Comparison of ENCODE assay signal across 13 cellular contexts in the genomic region with DNA sequence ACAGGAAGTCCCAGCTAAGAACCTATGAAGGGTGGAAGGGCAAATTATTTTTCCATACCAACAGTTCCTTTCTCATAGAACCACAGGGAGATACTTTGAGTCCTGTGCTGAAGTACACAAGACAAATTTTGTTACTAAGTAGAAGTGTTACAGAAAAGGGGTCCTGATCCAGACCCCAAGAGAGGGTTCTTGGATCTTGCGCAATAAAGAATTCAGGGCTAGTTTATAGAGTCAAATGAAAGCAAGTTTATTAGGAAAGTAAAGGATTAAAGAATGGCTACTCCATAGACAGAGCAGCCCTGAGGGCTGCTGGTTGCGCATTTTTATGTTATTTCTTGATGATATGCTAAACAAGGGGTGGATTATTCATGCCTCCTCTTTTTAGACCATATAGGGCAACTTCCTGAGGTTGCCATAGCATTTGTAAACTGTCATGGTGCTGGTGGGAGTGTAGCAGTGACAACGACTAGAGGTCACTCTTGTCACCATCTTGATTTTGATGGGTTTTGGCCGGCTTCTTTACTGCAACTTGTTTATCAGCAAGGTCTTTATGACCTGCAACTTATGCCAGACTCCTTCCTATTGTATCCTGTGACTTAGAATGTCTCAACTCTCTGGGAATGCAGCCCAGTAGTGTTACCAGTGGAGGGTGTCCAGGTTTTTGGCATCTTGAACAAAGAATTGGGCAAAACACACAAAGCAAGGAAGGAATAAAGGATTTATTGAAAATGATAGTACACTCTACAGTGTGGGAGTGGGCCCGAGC.
DNase-seq lines count a peak whose midpoint lies in the region; ATAC-seq, FAIRE-seq and TF ChIP-seq lines count a peak whose summit lies in the region.
"Had no signal": no experiment of that assay in that cellular context is flagged by ENCODE, and none has a peak within 500 bp of the region (broad histone marks: within the 10 kb centered on the region; RNA-seq: fewer than 3 reads in every experiment).

No MANE protein-coding gene starts in this region.

- no peak overlapping the region for H2AFZ ChIP-seq in IMR-90 (replicated peaks; ENCODE audit: low read length, poor library complexity)
- H2AFZ ChIP-seq: GM23338 had no signal

- H3K56ac ChIP-seq in IMR-90 (ENCODE audit: extremely low read depth, insufficient read depth, low read length): no peak overlapping the region
- H3K56ac ChIP-seq in mesendoderm (ENCODE audit: low read length): no peak overlapping the region

- H3K23ac ChIP-seq in IMR-90 (ENCODE audit: low read depth, low read length) (no peak overlapping the region), mesendoderm (ENCODE audit: low read length) (no peak overlapping the region)

- FAIRE-seq in A549 (lab: Jason Lieb, UNC): no peak
- FAIRE-seq: GM12878 had no signal

- BruUV-seq in IMR-90 (replicated peaks; lab: Mats Ljungman, UMichigan): no TSS peak

- TF ChIP-seq CTCF in A549 (IDR thresholded peaks at IDR 0.05) (no peak), IMR-90 (conservative IDR thresholded peaks at IDR 0.05; ENCODE audit: low read depth, low read length) (no peak), adrenal gland (IDR thresholded peaks at IDR 0.05) (no peak), right atrium auricular region (IDR thresholded peaks at IDR 0.05) (no peak)

- no peak overlapping the region for H3K18ac ChIP-seq in IMR-90 (ENCODE audit: low read depth, low read length)
- H3K18ac ChIP-seq in mesendoderm (ENCODE audit: low read length): peak overlapping the region; percentile 18

- H3K4me1 ChIP-seq in A549 (no peaks in the 10 kb centered on the region), IMR-90 (ENCODE audit: control insufficient read depth, insufficient read depth, low read length) (no peaks in the 10 kb centered on the region), adrenal gland (replicated peaks in 1 of 2) (no peaks in the 10 kb centered on the region), mesendoderm (ENCODE audit: control insufficient read depth, low read depth, low read length) (no peaks in the 10 kb centered on the region), right atrium auricular region (peaks cover 0 to 5% of the 10 kb centered on the region in 2 donors)

- H2BK15ac ChIP-seq in IMR-90 (ENCODE audit: low read depth, low read length) (no peak overlapping the region), mesendoderm (replicated peaks; ENCODE audit: low read depth) (no peak overlapping the region)

- H2AK9ac ChIP-seq in IMR-90 (replicated peaks; ENCODE audit: low read depth, low read length, poor library complexity): no peak overlapping the region

- H4K8ac ChIP-seq in IMR-90 (ENCODE audit: low read depth in 2 of 2, low read length in 2 of 2) (no peak overlapping the region), mesendoderm (ENCODE audit: low read depth, low read length) (no peak overlapping the region)

- H3K9me1 ChIP-seq in IMR-90 (ENCODE audit: insufficient read depth, low read length): no peaks in the 10 kb centered on the region

- intact Hi-C loops in IMR-90 (cut with micrococcal nuclease): no loop called here
- intact Hi-C loops in adrenal gland (cut with DNase I): no loop called here

- H3K4me2 ChIP-seq in A549: no peak overlapping the region
- H3K4me2 ChIP-seq in IMR-90 (ENCODE audit: low read depth, low read length): no peak overlapping the region
- no peak overlapping the region for H3K4me2 ChIP-seq in mesendoderm (ENCODE audit: low read length)
- H3K4me2 ChIP-seq: GM23338 had no signal

- no peak for TF ChIP-seq POLR2A in A549 (IDR thresholded peaks at IDR 0.05; ENCODE audit: low read length)
- no peak for TF ChIP-seq POLR2A in IMR-90 (IDR thresholded peaks at IDR 0.05; ENCODE audit: low read depth, low read length)
- TF ChIP-seq POLR2A in adrenal gland (IDR thresholded peaks at IDR 0.05): no peak

- H3K27ac ChIP-seq in A549 (no peak overlapping the region), IMR-90 (ENCODE audit: insufficient read depth, low read length) (no peak overlapping the region), adrenal gland (no peak overlapping the region), mesendoderm (ENCODE audit: low read depth, low read length) (no peak overlapping the region), right atrium auricular region (no peak overlapping the region)

- 24% methylated on average over 5 of the region's 5 CpGs for WGBS in A549 (ENCODE audit: missing lambda C conversion rate)
- WGBS in IMR-90 (ENCODE audit: extremely low coverage in 2 of 2, insufficient read length in 1 of 2), 2 experiments: 100% methylated on average over 1 of the region's 5 CpGs; no CpG with 5 or more reads in 1 of the 2 experiments
- 62 to 63% (median 63%) methylated on average over 5 of the region's 5 CpGs for whole genome bisulfite sequencing in adrenal gland, 4 donors
- no CpG with 5 or more reads among the region's 5 CpGs for WGBS in mesendoderm (ENCODE audit: extremely low coverage, insufficient coverage, low lambda C conversion rate)

- no peak overlapping the region for H3K4me3 ChIP-seq in A549
- no peak overlapping the region for H3K4me3 ChIP-seq in IMR-90 (ENCODE audit: insufficient read depth, low read depth, low read length)
- H3K4me3 ChIP-seq in adrenal gland: no peak overlapping the region
- no peak overlapping the region for H3K4me3 ChIP-seq in mesendoderm (ENCODE audit: low read length)
- H3K4me3 ChIP-seq in right atrium auricular region: no peak overlapping the region
- H3K4me3 ChIP-seq: GM12878, GM23338 had no signal

- ATAC-seq in A549: no peak
- no peak for ATAC-seq in IMR-90 (ENCODE audit: low read depth)
- ATAC-seq: GM12878, GM23338 had no signal

- H2BK120ac ChIP-seq in IMR-90 (ENCODE audit: low read depth, low read length) (no peak overlapping the region), mesendoderm (ENCODE audit: low read depth, low read length) (no peak overlapping the region)

- H2AK5ac ChIP-seq in IMR-90 (ENCODE audit: low read depth, low read length) (no peak overlapping the region), mesendoderm (ENCODE audit: low read length) (no peak overlapping the region)

- CTCF ChIA-PET in A549 (lab: Yijun Ruan, JAX) (interaction anchor here (1.0 to 2.0 kb wide), 2 partner anchors 23 to 272 kb away, joined by 3 to 5 read pairs; no protein-coding TSS in a partner anchor), IMR-90 (lab: Yijun Ruan, JAX) (no interaction called here)

- H3K27me3 ChIP-seq in IMR-90 (ENCODE audit: control insufficient read depth, insufficient read depth, low read length): no peaks in the 10 kb centered on the region
- no peaks in the 10 kb centered on the region for H3K27me3 ChIP-seq in adrenal gland
- H3K27me3 ChIP-seq in mesendoderm (ENCODE audit: insufficient read depth, low read length, poor library complexity): no peaks in the 10 kb centered on the region
- H3K27me3 ChIP-seq in right atrium auricular region: no peaks in the 10 kb centered on the region

- H2BK5ac ChIP-seq in IMR-90 (ENCODE audit: low read depth, low read length, poor library complexity, severe bottlenecking) (no peak overlapping the region), mesendoderm (ENCODE audit: low read length) (no peak overlapping the region)

- DNase-seq in A549 (ENCODE audit: low read depth in 1 of 2, low spot score in 1 of 2): no peak
- DNase-seq in IMR-90: no peak
- peak; percentile 11 to 64 (median 28) for DNase-seq in adrenal gland
- peak; percentile 20 for DNase-seq in mesendoderm
- no peak for DNase-seq in NCI-H2107 (lab: John Stamatoyannopoulos, UW)
- DNase-seq in right atrium auricular region (ENCODE audit: low spot score): no peak
- DNase-seq in stimulated activated CD4-positive, alpha-beta T cell treated with anti-CD3 and anti-CD28 coated beads, Interleukin-1b, Interleukin-23, amount 100 ng/mL, for 48 hours: no peak
- DNase-seq: C1 segment of cervical spinal cord; CD4-positive, alpha-beta memory T cell; DMS79; H9 had no signal

- no peaks in the 10 kb centered on the region for H4K20me1 ChIP-seq in IMR-90 (ENCODE audit: insufficient read depth, low read length)

- no peaks in the 10 kb centered on the region for H3K79me1 ChIP-seq in IMR-90 (ENCODE audit: low read depth in 1 of 2, low read length in 2 of 2)
- no peaks in the 10 kb centered on the region for H3K79me1 ChIP-seq in mesendoderm (ENCODE audit: low read length)

- no peak overlapping the region for H4K91ac ChIP-seq in IMR-90 (ENCODE audit: insufficient read depth, low read depth, low read length)

- H3K36me3 ChIP-seq in IMR-90 (ENCODE audit: control insufficient read depth, insufficient read depth, low read length): no peaks in the 10 kb centered on the region
- H3K36me3 ChIP-seq in adrenal gland (replicated peaks in 1 of 2): no peaks in the 10 kb centered on the region
- H3K36me3 ChIP-seq in mesendoderm (ENCODE audit: control insufficient read depth, insufficient read depth, low read length): no peaks in the 10 kb centered on the region
- no peaks in the 10 kb centered on the region for H3K36me3 ChIP-seq in right atrium auricular region

- H2BK20ac ChIP-seq in IMR-90 (ENCODE audit: low read depth, low read length): no peak overlapping the region

- no peak overlapping the region for H3K14ac ChIP-seq in IMR-90 (replicated peaks; ENCODE audit: low read depth, low read length)

- no peak overlapping the region for H3K9ac ChIP-seq in IMR-90 (ENCODE audit: low read depth, low read length)
- no peak overlapping the region for H3K9ac ChIP-seq in mesendoderm (ENCODE audit: low read length)

- dilution Hi-C loops in IMR-90 (cut with HindIII; ENCODE audit: low sequenced_read_pairs, unreplicated experiment): no loop called here

- TF ChIP-seq EP300 in A549 (IDR thresholded peaks at IDR 0.05): no peak

- H3K9me3 ChIP-seq in A549 (no peaks in the 10 kb centered on the region), IMR-90 (ENCODE audit: control insufficient read depth, insufficient read depth, low read length) (peaks cover 13% of the 10 kb centered on the region), adrenal gland (replicated peaks in 1 of 3) (no peaks in the 10 kb centered on the region), right atrium auricular region (no peaks in the 10 kb centered on the region)

- no peak for TF ChIP-seq RAD21 in A549 (conservative IDR thresholded peaks at IDR 0.05 in 1 of 2, IDR thresholded peaks at IDR 0.05 in 1 of 2)
- TF ChIP-seq RAD21 in IMR-90 (IDR thresholded peaks at IDR 0.05; ENCODE audit: low read length): no peak

- H4K5ac ChIP-seq in IMR-90 (ENCODE audit: low read depth, low read length) (no peak overlapping the region), mesendoderm (ENCODE audit: low read length) (no peak overlapping the region)

- POLR2A ChIA-PET in A549 (lab: Yijun Ruan, JAX): no interaction called here
- POLR2A ChIA-PET in IMR-90 (lab: Charles Lee; ENCODE audit: unreplicated experiment): no interaction called here

- H3K4ac ChIP-seq in IMR-90 (ENCODE audit: low read depth, low read length): no peak overlapping the region
- H3K4ac ChIP-seq in mesendoderm (ENCODE audit: low read depth, low read length): no peak overlapping the region

- in situ Hi-C loops in IMR-90 (cut with MboI; ENCODE audit: low sequenced_read_pairs): no loop called here

- no peaks in the 10 kb centered on the region for H3K79me2 ChIP-seq in mesendoderm (ENCODE audit: control insufficient read depth, insufficient read depth, low read length)

TF ChIP-seq in A549, 52 proteins besides CTCF, POLR2A, EP300 and RAD21:
- no peak for TF ChIP-seq KDM1A (IDR thresholded peaks at IDR 0.05; ENCODE audit: low read depth)
- TF ChIP-seq CEBPB (IDR thresholded peaks at IDR 0.05): peak; percentile 18 to 34; a peak in 2 of 4 replicates

TF ChIP-seq in IMR-90, 13 proteins besides CTCF, POLR2A, EP300 and RAD21:
- TF ChIP-seq CEBPB (IDR thresholded peaks at IDR 0.05; ENCODE audit: low read depth, low read length) (peak; percentile 73), RFX5 (IDR thresholded peaks at IDR 0.05; ENCODE audit: low read depth, low read length) (no peak)

Comparison
In these comparisons a context has a peak if more than half of its experiments do, and no peak if none do; other contexts are left out.
1. DNase-seq: peak in adrenal gland (7 of 7) and mesendoderm (single experiment); none in A549 (0 of 2), IMR-90 (single experiment), NCI-H2107 (single experiment), right atrium auricular region (single experiment) and stimulated activated CD4-positive, alpha-beta T cell treated with anti-CD3 and anti-CD28 coated beads, Interleukin-1b, Interleukin-23, amount 100 ng/mL, for 48 hours (single experiment).